ENCODE assay signal across 7 cellular contexts in genomic region chr1:150566589-150567340, GRCh38. TPM values are rescaled to one million over a fixed set of nuclear protein-coding genes. Genes with fewer than 3 reads are reported as not detected.
A peak's percentile ranks its signal among the peaks of the same experiment; 100 is the strongest.
DNase-seq lines count a peak whose midpoint lies in the region; ATAC-seq and TF ChIP-seq lines count a peak whose summit lies in the region.

No MANE protein-coding gene starts in this region.

- H3K4me3 ChIP-seq in Karpas-422 (ENCODE audit: low read length), result no peak overlapping the region
- peak overlapping the region in 1 of 2 donors; percentile 32 for H3K4me3 ChIP-seq in left lung

- WGBS in adipose tissue, 3 donors, result 68 to 76% (median 74%) methylated on average over 12 of the region's 12 CpGs

- H4K20me1 ChIP-seq in Karpas-422 (ENCODE audit: insufficient read depth, low read depth, low read length), result no peaks in the 10 kb centered on the region

- H3K9me2 ChIP-seq in Karpas-422 (replicated peaks; ENCODE audit: insufficient read depth, low read length), result no peaks in the 10 kb centered on the region

- no peak for ATAC-seq in left lung

- no peak for TF ChIP-seq CTCF in left lung (IDR thresholded peaks at IDR 0.05)

- peak overlapping the region; percentile 55 for H3K9ac ChIP-seq in Karpas-422 (ENCODE audit: low read length)

- TF ChIP-seq POLR2A in erythroblast (IDR thresholded peaks at IDR 0.05; ENCODE audit: low read length), result no peak

- H3K4me1 ChIP-seq in Karpas-422 (ENCODE audit: low read length) (peaks cover 94% of the 10 kb centered on the region), left lung (peaks cover 81 to 98% of the 10 kb centered on the region in 2 donors)

- no peaks in the 10 kb centered on the region for H3K27me3 ChIP-seq in Karpas-422 (ENCODE audit: low read length)
- no peaks in the 10 kb centered on the region for H3K27me3 ChIP-seq in left lung

- DNase-seq in Karpas-422 (no peak), left lung (no peak), substantia nigra (lab: John Stamatoyannopoulos, UW) (no peak), erythroblast (lab: John Stamatoyannopoulos, UW) (no peak), MV-4-11 (lab: John Stamatoyannopoulos, UW) (no peak), HuH-7 (ENCODE audit: low spot score) (no peak)

- H3K79me2 ChIP-seq in Karpas-422 (ENCODE audit: low read length), result peaks cover 4% of the 10 kb centered on the region

- intact Hi-C loops in left lung (cut with DNase I), result no loop called here

- no peak overlapping the region for H2AFZ ChIP-seq in Karpas-422 (ENCODE audit: low read length)

- no peak overlapping the region for H3K4me2 ChIP-seq in Karpas-422 (ENCODE audit: low read depth, low read length, poor library complexity, severe bottlenecking)

- H3K36me3 ChIP-seq in Karpas-422 (ENCODE audit: insufficient read depth, low read length), result no peaks in the 10 kb centered on the region
- H3K36me3 ChIP-seq in left lung, result peaks cover 0 to 27% of the 10 kb centered on the region in 2 donors

- H3K9me3 ChIP-seq in Karpas-422 (ENCODE audit: low read length) (no peaks in the 10 kb centered on the region), left lung (no peaks in the 10 kb centered on the region)

- H3K27ac ChIP-seq in Karpas-422 (ENCODE audit: low read length) (peak overlapping the region; percentile 95), adipose tissue (ENCODE audit: low read depth, low read length) (peak overlapping the region; percentile 70), left lung (peak overlapping the region; percentile 100), substantia nigra (ENCODE audit: low read depth, low read length, poor library complexity, severe bottlenecking) (peak overlapping the region; percentile 75)

RNA-seq across cellular contexts. Expression of gene MCL1, which starts 12.6 kb away (rescaled TPM):
- 141 and 150 TPM in 2 replicates for total RNA-seq in Karpas-422 (2014; rRNA removed; shearing (Covaris generic); ENCODE audit: low replicate concordance)
- polyA plus RNA-seq in adipose tissue, result 100 to 1,000 TPM in 2 of 3 donors, 10 to 100 TPM in 1; 98.6 to 386 (median 314) TPM
- total RNA-seq in left lung, result 100 to 1,000 TPM; 266 to 280 TPM

RNA-seq across cellular contexts. Expression of gene ADAMTSL4, which starts 17.6 kb away (rescaled TPM):
- total RNA-seq in Karpas-422 (2014; rRNA removed; shearing (Covaris generic); ENCODE audit: low replicate concordance), result not detected in 2 replicates
- 10 to 100 TPM; 12.1 to 66.1 (median 56.0) TPM for polyA plus RNA-seq in adipose tissue
- total RNA-seq in left lung, result 10 to 100 TPM; 52.9 to 76.0 TPM

RNA-seq across cellular contexts. Expression of gene FALEC, which starts 51.2 kb away (rescaled TPM):
- 0.54 TPM in 1 of 2 replicates, not detected in the other for total RNA-seq in Karpas-422 (2014; rRNA removed; shearing (Covaris generic); ENCODE audit: low replicate concordance)
- polyA plus RNA-seq in adipose tissue, result under 1 TPM in 2 of 3 donors, not detected in 1; 0.15 to 0.18 TPM
- total RNA-seq in left lung, result not detected

RNA-seq across cellular contexts. Expression of gene ECM1, which starts 58.9 kb away (rescaled TPM):
- 2.2 and 7.2 TPM in 2 replicates for total RNA-seq in Karpas-422 (2014; rRNA removed; shearing (Covaris generic); ENCODE audit: low replicate concordance)
- polyA plus RNA-seq in adipose tissue, result 10 to 100 TPM in 2 of 3 donors, 1 to 10 TPM in 1; 2.7 to 10.8 (median 10.1) TPM
- 10 to 100 TPM; 21.3 to 65.2 TPM for total RNA-seq in left lung

Comparison
In these comparisons a context has a peak if more than half of its experiments do, and no peak if none do; other contexts are left out.
1. RNA of gene ADAMTSL4, which starts 17.6 kb away (total RNA-seq): 52.9 to 76.0 TPM in left lung; not detected in Karpas-422; every median in the first group is over 10 times any median in the second.
2. Peak in every context shown above with its lines, with median percentiles within 50 percentile points of each other: H3K27ac ChIP-seq.